Comparison of ENCODE assay signal across 9 cellular contexts in the genomic region with DNA sequence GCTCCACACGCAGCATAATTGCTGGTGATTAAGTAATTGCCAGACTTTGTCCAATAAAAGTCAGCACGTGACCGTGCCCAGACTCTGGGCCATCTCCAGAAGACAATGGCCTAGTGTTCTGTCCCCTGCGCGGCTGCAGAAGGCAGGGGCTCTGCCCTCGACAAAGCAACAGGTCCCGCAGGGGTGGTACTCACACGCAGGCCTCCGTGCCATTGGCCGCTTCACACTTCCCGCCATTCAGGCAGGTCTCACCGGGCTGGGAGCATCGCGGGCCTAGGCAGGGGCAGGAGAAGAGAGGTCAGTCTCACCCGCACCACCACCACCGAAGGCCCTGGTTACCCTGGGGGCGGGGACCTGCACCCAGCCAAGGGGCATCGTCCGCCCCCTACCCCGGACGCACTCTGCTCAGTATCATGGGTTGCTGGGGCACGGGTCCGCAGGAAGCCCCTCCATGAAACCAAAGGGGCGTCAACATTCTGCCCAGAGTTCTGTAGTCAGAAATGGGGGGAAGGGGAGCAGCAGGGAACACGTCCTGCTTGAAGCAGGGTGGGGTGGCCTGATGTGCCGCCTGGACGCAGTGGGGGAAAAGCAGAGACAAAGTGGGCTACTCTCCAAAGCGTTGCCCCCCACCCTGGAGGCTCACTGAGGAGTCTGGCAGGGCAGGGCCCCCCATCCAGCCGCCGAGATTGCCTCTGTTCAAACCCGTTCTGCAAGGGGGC. TPM values are rescaled to one million over a fixed set of nuclear protein-coding genes. Genes with fewer than 3 reads are reported as not detected.
DNase-seq lines count a peak whose midpoint lies in the region; ATAC-seq and TF ChIP-seq lines count a peak whose summit lies in the region.
"Had no signal": no experiment of that assay in that cellular context is flagged by ENCODE, and none has a peak within 500 bp of the region (broad histone marks: within the 10 kb centered on the region; RNA-seq: fewer than 3 reads in every experiment).

No MANE protein-coding gene starts in this region.

- H3K4me3 ChIP-seq in GM06990 (replicated peaks; ENCODE audit: low read depth, low read length) (peak overlapping the region; percentile 86), WI38 (ENCODE audit: low read depth, low read length) (peak overlapping the region; percentile 71), heart right ventricle (peak overlapping the region; percentile 64 to 99 (median 96))

- intact Hi-C loops in heart right ventricle (cut with DNase I) (loop anchor here in 7 of 10 donors (5.0 to 10.0 kb wide), 7 partner anchors 37 to 83 kb away; a partner anchor contains a TSS), posterior cingulate gyrus (cut with DNase I) (loop anchor here (1.0 to 10.0 kb wide), 2 partner anchors 18 to 71 kb away; no protein-coding TSS in a partner anchor)

- no peaks in the 10 kb centered on the region for H3K9me3 ChIP-seq in heart right ventricle

- H3K36me3 ChIP-seq in GM06990 (ENCODE audit: control insufficient read depth, insufficient read depth, low read length) (peaks cover 19% of the 10 kb centered on the region), heart right ventricle (peaks cover 0 to 33% (median 8%) of the 10 kb centered on the region in 9 donors)

- ATAC-seq in heart right ventricle (no peak), HG03196 (IDR thresholded peaks at IDR 0.05; ENCODE audit: unreplicated experiment) (no peak), HG02610 (IDR thresholded peaks at IDR 0.05; ENCODE audit: unreplicated experiment) (no peak)

- TF ChIP-seq CTCF in GM06990 (IDR thresholded peaks at IDR 0.05; ENCODE audit: insufficient read depth, low read length, poor library complexity, severe bottlenecking) (no peak), WI38 (IDR thresholded peaks at IDR 0.05; ENCODE audit: low read depth, low read length) (no peak), heart right ventricle (IDR thresholded peaks at IDR 0.05) (no peak)

- peak overlapping the region; percentile 93 to 100 (median 98) for H3K27ac ChIP-seq in heart right ventricle
- H3K27ac ChIP-seq: KMS-11 had no signal

- H3K27me3 ChIP-seq in GM06990 (replicated peaks; ENCODE audit: control insufficient read depth, insufficient read depth, low read length) (no peaks in the 10 kb centered on the region), heart right ventricle (no peaks in the 10 kb centered on the region)

- 36 to 50% methylated on average over 31 of the region's 31 CpGs for WGBS in heart right ventricle, 2 donors

- DNase-seq in GM06990 (ENCODE audit: extremely low read depth, insufficient read length) (no peak), heart right ventricle (no peak), posterior cingulate gyrus (peak; percentile 72 to 98 (median 84)), NK-92 (lab: John Stamatoyannopoulos, UW; ENCODE audit: unreplicated experiment) (no peak), GF-D8 (lab: John Stamatoyannopoulos, UW) (no peak)

- H3K4me1 ChIP-seq in heart right ventricle: peaks cover 22 to 84% (median 69%) of the 10 kb centered on the region in 9 donors

RNA-seq across cellular contexts. Expression of a gene that starts 1.9 kb away (rescaled TPM):
- 10 to 100 TPM; 12.0 to 27.0 (median 21.8) TPM for total RNA-seq in heart right ventricle
- polyA plus RNA-seq in heart right ventricle: 10 to 100 TPM in 1 of 2 donors, 1 to 10 TPM in 1; 7.3 to 14.5 TPM

Comparison
In these comparisons a context has a peak if more than half of its experiments do, and no peak if none do; other contexts are left out.
1. DNase-seq: peak in posterior cingulate gyrus (10 of 10); none in GM06990 (single experiment), heart right ventricle (0 of 2), NK-92 (single experiment) and GF-D8 (single experiment).
2. Peak in every context shown above with its lines, with median percentiles within 50 percentile points of each other: H3K4me3 ChIP-seq.